In genomic region chr2:154329510-154329909, GRCh38 we compare ENCODE assay signal across 8 cellular contexts.
"Had no signal": no experiment of that assay in that cellular context is flagged by ENCODE, and none has a peak within 500 bp of the region (broad histone marks: within the 10 kb centered on the region; RNA-seq: fewer than 3 reads in every experiment).

No MANE protein-coding gene starts in this region.

- H3K4me3 Mint-ChIP-seq: H9, HFFc6 had no signal

- H3K9me3 Mint-ChIP-seq: H9 had no signal

- ATAC-seq: HCT116 had no signal

- H3K4me1 ChIP-seq: HAP-1 had no signal

- H3K27ac Mint-ChIP-seq: HFFc6 had no signal

- H2AFZ ChIP-seq: GM23248 had no signal

- H3K4me3 ChIP-seq: GM23248, HAP-1 had no signal

- H3K9me3 ChIP-seq: HAP-1 had no signal

- H3K27ac ChIP-seq: GM23248 had no signal

- H3K36me3 ChIP-seq: HAP-1 had no signal

- DNase-seq: GM23248, GOT3, H7, H9, HCEC 1CT, HFFc6 had no signal
